In the genomic region with DNA sequence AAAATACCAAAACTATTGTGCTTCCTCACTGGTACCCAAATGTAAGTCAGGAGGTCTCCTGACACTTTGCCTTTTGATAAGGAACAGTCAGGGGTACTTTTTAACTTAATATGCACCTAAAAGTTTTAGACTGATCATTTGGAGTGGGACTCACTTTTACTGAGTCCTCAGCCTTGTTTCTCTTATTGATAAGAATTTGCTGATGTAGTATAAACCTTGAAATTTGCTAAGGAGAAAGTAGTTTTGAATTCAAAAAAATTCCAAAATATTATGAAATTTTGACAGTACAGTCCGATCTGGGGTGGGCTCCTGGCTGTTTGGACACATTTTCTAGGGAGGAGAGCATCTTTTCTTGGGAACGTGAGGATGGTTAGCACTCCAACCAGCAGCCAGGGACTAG, we compare ENCODE assay signal across 18 cellular contexts.
DNase-seq lines count a peak whose midpoint lies in the region; ATAC-seq, FAIRE-seq and TF ChIP-seq lines count a peak whose summit lies in the region.
"Had no signal": no experiment of that assay in that cellular context is flagged by ENCODE, and none has a peak within 500 bp of the region (broad histone marks: within the 10 kb centered on the region; RNA-seq: fewer than 3 reads in every experiment).

No MANE protein-coding gene starts in this region.

- H3K9me3 ChIP-seq in A549 (no peaks in the 10 kb centered on the region), K562 (replicated peaks; ENCODE audit: control insufficient read depth, insufficient read depth, low read depth, low read length) (no peaks in the 10 kb centered on the region), tibial artery (no peaks in the 10 kb centered on the region)
- H3K9me3 ChIP-seq: Caco-2 had no signal

- H3K4me3 ChIP-seq in A549 = no peak overlapping the region
- no peak overlapping the region for H3K4me3 ChIP-seq in HL-60 (replicated peaks; ENCODE audit: insufficient read depth, low read length)
- no peak overlapping the region for H3K4me3 ChIP-seq in K562
- H3K4me3 ChIP-seq in tibial artery = no peak overlapping the region
- H3K4me3 ChIP-seq: BLaER1 treated with 17β-estradiol and CSF1 and Interleukin-3, amounts not matched to agents 10 nM and 100 nM had no signal

- TF ChIP-seq EP300 in A549 (IDR thresholded peaks at IDR 0.05) (no peak), K562 (IDR thresholded peaks at IDR 0.05; ENCODE audit: low read length) (no peak)

- H3K27ac ChIP-seq in A549 (no peak overlapping the region), HL-60 (replicated peaks) (0 out of 2 replicates have a peak overlapping the region, but pooled peaks have one; percentile 29), K562 (ENCODE audit: extremely low read depth, low read depth, low read length) (no peak overlapping the region), tibial artery (no peak overlapping the region)
- H3K27ac ChIP-seq: BLaER1 treated with 17β-estradiol and CSF1 and Interleukin-3, amounts not matched to agents 10 nM and 100 nM; C4-2B had no signal

- in situ Hi-C loops in K562 (cut with MboI) = no loop called here

- no peaks in the 10 kb centered on the region for H4K20me1 ChIP-seq in K562 (replicated peaks; ENCODE audit: control insufficient read depth, insufficient read depth, low read length)
- H4K20me1 ChIP-seq: BLaER1 treated with 17β-estradiol and CSF1 and Interleukin-3, amounts not matched to agents 10 nM and 100 nM had no signal

- TF ChIP-seq RAD21 in A549 (conservative IDR thresholded peaks at IDR 0.05 in 1 of 2, IDR thresholded peaks at IDR 0.05 in 1 of 2) (no peak), K562 (CRISPR knock-in tag; conservative IDR thresholded peaks at IDR 0.05 in 1 of 2, IDR thresholded peaks at IDR 0.05 in 1 of 2) (no peak)

- TF ChIP-seq CTCF in A549 (IDR thresholded peaks at IDR 0.05) (no peak), HL-60 (IDR thresholded peaks at IDR 0.05; ENCODE audit: insufficient read depth, low read length) (no peak), K562 (IDR thresholded peaks at IDR 0.05 in 2 of 3, conservative IDR thresholded peaks at IDR 0.05 in 1 of 3; ENCODE audit: insufficient read depth in 2 of 3, low read depth in 1 of 3, low read length in 3 of 3) (no peak), tibial artery (IDR thresholded peaks at IDR 0.05) (no peak)

- CTCF ChIA-PET in A549 (lab: Yijun Ruan, JAX) (no interaction called here), K562 (lab: Yijun Ruan, JAX; ENCODE audit: low intra/inter-chr PET ratio) (no interaction called here)

- no peak for ATAC-seq in A549
- no peak for ATAC-seq in K562
- ATAC-seq: CD8-positive, alpha-beta T cell had no signal

- H3K79me2 ChIP-seq in K562 (ENCODE audit: control insufficient read depth, insufficient read depth, low read length) = no peaks in the 10 kb centered on the region

- H3K9ac ChIP-seq in K562 (ENCODE audit: insufficient read depth in 1 of 2, low read depth in 2 of 2, low read length in 2 of 2) = no peak overlapping the region
- H3K9ac ChIP-seq: BLaER1 treated with 17β-estradiol and CSF1 and Interleukin-3, amounts not matched to agents 10 nM and 100 nM had no signal

- H3K4me1 ChIP-seq in A549 = no peaks in the 10 kb centered on the region
- no peaks in the 10 kb centered on the region for H3K4me1 ChIP-seq in K562 (replicated peaks in 1 of 2; ENCODE audit: control insufficient read depth in 2 of 2, insufficient read depth in 2 of 2, low read length in 2 of 2)
- no peaks in the 10 kb centered on the region for H3K4me1 ChIP-seq in tibial artery
- H3K4me1 ChIP-seq: Caco-2 had no signal

- FAIRE-seq in A549 (lab: Jason Lieb, UNC) (no peak), K562 (lab: Jason Lieb, UNC) (no peak)
- FAIRE-seq: A204.1, D721Med, G401.6, GM12891, GM19239 had no signal

- DNase-seq in A549 (ENCODE audit: low read depth in 1 of 2, low spot score in 1 of 2) (no peak), HL-60 (ENCODE audit: low read depth in 1 of 2, low spot score in 1 of 2) (no peak), K562 (ENCODE audit: extremely low read depth in 1 of 4, low spot score in 3 of 4) (no peak), tibial artery (no peak)
- no peak for DNase-seq in activated effector memory CD4-positive, alpha-beta T cell treated with anti-CD3 and anti-CD28 coated beads, Interleukin-2, amount 50 U/mL, for 16 hours
- DNase-seq: 8988T; Caco-2; Calu3; CD4-positive, alpha-beta T cell; CD8-positive, alpha-beta T cell; DMS79 treated with DMSO at 0.1 percent for 48 hours had no signal

- H3K36me3 ChIP-seq in K562 (ENCODE audit: control insufficient read depth, insufficient read depth, low read length) (no peaks in the 10 kb centered on the region), tibial artery (no peaks in the 10 kb centered on the region)
- H3K36me3 ChIP-seq: BLaER1 treated with 17β-estradiol and CSF1 and Interleukin-3, amounts not matched to agents 10 nM and 100 nM had no signal

- H3K9me1 ChIP-seq in K562 (ENCODE audit: control insufficient read depth, insufficient read depth, low read length) = no peaks in the 10 kb centered on the region

- no peak overlapping the region for H2AFZ ChIP-seq in K562 (ENCODE audit: low read depth, low read length)

- BruUV-seq in K562 (replicated peaks; lab: Mats Ljungman, UMichigan) = no TSS peak

- WGBS in A549 (ENCODE audit: missing lambda C conversion rate) = 3% methylated on average over 2 of the region's 2 CpGs
- 8% methylated on average over 2 of the region's 2 CpGs for WGBS in K562 (ENCODE audit: insufficient coverage, low coverage, missing lambda C conversion rate)

- no peak for TF ChIP-seq POLR2A in A549 (IDR thresholded peaks at IDR 0.05; ENCODE audit: low read length)
- no peak for TF ChIP-seq POLR2A in K562 (conservative IDR thresholded peaks at IDR 0.05)

- no peak overlapping the region for H3K4me2 ChIP-seq in A549
- no peak overlapping the region for H3K4me2 ChIP-seq in K562 (ENCODE audit: insufficient read depth, low read length)

- intact Hi-C loops in K562 (cut with micrococcal nuclease) (no loop called here), tibial artery (cut with DNase I; ENCODE audit: low total_unique reads) (no loop called here)

- POLR2A ChIA-PET in A549 (lab: Yijun Ruan, JAX) (no interaction called here), K562 (lab: Yijun Ruan, JAX) (interaction anchor here (0.7 kb wide), 1 partner anchor 9 kb away, joined by 3 read pairs; no protein-coding TSS in a partner anchor)

- H3K27me3 ChIP-seq in HL-60 (ENCODE audit: insufficient read depth, poor library complexity, severe bottlenecking) (no peaks in the 10 kb centered on the region), K562 (ENCODE audit: control insufficient read depth in 2 of 2, insufficient read depth in 2 of 2, low read length in 2 of 2) (no peaks in the 10 kb centered on the region), tibial artery (no peaks in the 10 kb centered on the region)
- H3K27me3 ChIP-seq: BLaER1 treated with 17β-estradiol and CSF1 and Interleukin-3, amounts not matched to agents 10 nM and 100 nM had no signal

TF ChIP-seq in A549, 52 proteins besides CTCF, POLR2A, EP300 and RAD21:
- TF ChIP-seq JUNB (IDR thresholded peaks at IDR 0.05) (no peak), MAFK (IDR thresholded peaks at IDR 0.05; ENCODE audit: partially characterized antibody) (peak; percentile 46)

TF ChIP-seq in K562, 482 proteins besides CTCF, POLR2A, EP300 and RAD21:
- TF ChIP-seq SAP30 (IDR thresholded peaks at IDR 0.05; ENCODE audit: borderline replicate concordance, insufficient read depth, low read depth, low read length, poor library complexity, severe bottlenecking) (no peak), ZNF316 (IDR thresholded peaks at IDR 0.05) (peak; percentile 48), MAFF (IDR thresholded peaks at IDR 0.05; ENCODE audit: low read length) (0 out of 2 replicates have a peak, but pooled peaks have one; percentile 7), ZNF282 (CRISPR knock-in tag; IDR thresholded peaks at IDR 0.05) (no peak), NFYB (IDR thresholded peaks at IDR 0.05; ENCODE audit: extremely low read depth, insufficient read length) (no peak)
- TF ChIP-seq, protein P1, sequence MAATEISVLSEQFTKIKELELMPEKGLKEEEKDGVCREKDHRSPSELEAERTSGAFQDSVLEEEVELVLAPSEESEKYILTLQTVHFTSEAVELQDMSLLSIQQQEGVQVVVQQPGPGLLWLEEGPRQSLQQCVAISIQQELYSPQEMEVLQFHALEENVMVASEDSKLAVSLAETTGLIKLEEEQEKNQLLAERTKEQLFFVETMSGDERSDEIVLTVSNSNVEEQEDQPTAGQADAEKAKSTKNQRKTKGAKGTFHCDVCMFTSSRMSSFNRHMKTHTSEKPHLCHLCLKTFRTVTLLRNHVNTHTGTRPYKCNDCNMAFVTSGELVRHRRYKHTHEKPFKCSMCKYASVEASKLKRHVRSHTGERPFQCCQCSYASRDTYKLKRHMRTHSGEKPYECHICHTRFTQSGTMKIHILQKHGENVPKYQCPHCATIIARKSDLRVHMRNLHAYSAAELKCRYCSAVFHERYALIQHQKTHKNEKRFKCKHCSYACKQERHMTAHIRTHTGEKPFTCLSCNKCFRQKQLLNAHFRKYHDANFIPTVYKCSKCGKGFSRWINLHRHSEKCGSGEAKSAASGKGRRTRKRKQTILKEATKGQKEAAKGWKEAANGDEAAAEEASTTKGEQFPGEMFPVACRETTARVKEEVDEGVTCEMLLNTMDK (IDR thresholded peaks at IDR 0.05; ENCODE audit: borderline replicate concordance, insufficient read depth, low read depth, low read length, poor library complexity, severe bottlenecking) = no peak
- TF ChIP-seq, protein P2, sequence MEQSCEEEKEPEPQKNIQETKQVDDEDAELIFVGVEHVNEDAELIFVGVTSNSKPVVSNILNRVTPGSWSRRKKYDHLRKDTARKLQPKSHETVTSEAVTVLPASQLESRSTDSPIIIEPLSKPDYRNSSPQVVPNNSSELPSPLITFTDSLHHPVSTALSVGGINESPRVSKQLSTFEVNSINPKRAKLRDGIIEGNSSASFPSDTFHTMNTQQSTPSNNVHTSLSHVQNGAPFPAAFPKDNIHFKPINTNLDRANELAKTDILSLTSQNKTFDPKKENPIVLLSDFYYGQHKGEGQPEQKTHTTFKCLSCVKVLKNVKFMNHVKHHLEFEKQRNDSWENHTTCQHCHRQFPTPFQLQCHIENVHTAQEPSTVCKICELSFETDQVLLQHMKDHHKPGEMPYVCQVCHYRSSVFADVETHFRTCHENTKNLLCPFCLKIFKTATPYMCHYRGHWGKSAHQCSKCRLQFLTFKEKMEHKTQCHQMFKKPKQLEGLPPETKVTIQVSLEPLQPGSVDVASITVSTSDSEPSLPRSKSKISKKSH (CRISPR knock-in tag; IDR thresholded peaks at IDR 0.05) = no peak
